1 cellular context compared by ENCODE assay signal in the genomic region with DNA sequence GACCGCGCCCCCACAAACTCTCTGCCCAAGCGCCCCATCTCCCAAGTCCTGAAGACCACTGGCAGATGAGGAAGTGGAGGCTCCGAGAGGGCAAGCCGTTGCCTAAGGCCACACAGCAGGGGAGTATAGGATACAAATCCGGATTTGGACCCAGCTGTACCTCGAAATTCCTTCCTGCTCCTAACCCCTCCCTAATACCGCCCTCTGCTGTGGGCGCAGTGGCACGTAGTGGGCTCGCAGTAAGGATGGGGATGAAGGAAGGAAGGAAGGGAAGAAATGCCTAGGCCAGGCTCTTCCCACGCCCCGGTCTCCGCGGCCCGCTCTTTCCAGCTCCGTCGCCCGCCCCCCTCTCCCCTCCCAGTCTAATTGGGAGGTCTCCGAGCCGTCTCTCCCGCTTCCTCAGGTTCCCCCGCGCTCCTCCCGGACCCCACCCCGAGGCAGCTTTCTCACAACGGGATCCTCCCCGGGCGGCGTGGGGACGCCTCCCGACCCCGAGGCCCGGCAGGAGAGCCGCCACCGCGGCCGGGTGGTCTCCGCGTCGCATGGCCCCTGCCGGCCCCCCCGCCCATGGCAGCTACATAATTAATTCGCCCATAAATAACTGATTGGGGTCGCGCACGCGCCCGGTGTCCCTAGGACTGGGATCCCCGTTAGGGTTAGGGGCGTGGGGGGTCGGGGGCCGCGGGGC.
TF ChIP-seq lines count a peak whose summit lies in the region.

No MANE protein-coding gene starts in this region.

TF ChIP-seq in K562, 482 proteins besides CTCF, POLR2A, EP300 and RAD21 (continued from another document):
- TF ChIP-seq, protein P1, sequence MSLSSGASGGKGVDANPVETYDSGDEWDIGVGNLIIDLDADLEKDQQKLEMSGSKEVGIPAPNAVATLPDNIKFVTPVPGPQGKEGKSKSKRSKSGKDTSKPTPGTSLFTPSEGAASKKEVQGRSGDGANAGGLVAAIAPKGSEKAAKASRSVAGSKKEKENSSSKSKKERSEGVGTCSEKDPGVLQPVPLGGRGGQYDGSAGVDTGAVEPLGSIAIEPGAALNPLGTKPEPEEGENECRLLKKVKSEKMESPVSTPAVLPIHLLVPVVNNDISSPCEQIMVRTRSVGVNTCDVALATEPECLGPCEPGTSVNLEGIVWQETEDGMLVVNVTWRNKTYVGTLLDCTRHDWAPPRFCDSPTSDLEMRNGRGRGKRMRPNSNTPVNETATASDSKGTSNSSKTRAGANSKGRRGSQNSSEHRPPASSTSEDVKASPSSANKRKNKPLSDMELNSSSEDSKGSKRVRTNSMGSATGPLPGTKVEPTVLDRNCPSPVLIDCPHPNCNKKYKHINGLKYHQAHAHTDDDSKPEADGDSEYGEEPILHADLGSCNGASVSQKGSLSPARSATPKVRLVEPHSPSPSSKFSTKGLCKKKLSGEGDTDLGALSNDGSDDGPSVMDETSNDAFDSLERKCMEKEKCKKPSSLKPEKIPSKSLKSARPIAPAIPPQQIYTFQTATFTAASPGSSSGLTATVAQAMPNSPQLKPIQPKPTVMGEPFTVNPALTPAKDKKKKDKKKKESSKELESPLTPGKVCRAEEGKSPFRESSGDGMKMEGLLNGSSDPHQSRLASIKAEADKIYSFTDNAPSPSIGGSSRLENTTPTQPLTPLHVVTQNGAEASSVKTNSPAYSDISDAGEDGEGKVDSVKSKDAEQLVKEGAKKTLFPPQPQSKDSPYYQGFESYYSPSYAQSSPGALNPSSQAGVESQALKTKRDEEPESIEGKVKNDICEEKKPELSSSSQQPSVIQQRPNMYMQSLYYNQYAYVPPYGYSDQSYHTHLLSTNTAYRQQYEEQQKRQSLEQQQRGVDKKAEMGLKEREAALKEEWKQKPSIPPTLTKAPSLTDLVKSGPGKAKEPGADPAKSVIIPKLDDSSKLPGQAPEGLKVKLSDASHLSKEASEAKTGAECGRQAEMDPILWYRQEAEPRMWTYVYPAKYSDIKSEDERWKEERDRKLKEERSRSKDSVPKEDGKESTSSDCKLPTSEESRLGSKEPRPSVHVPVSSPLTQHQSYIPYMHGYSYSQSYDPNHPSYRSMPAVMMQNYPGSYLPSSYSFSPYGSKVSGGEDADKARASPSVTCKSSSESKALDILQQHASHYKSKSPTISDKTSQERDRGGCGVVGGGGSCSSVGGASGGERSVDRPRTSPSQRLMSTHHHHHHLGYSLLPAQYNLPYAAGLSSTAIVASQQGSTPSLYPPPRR (CRISPR knock-in tag; IDR thresholded peaks at IDR 0.05; ENCODE audit: borderline replicate concordance), result no peak
- TF ChIP-seq CHD1 (IDR thresholded peaks at IDR 0.05; ENCODE audit: low read length) (peak; percentile 39), ZKSCAN1 (IDR thresholded peaks at IDR 0.05; ENCODE audit: low read depth, low read length) (peak; percentile 96), POLR2G (IDR thresholded peaks at IDR 0.05; ENCODE audit: low read depth, low read length) (peak; percentile 59), ARID2 (IDR thresholded peaks at IDR 0.05) (no peak), ETS2 (tag; IDR thresholded peaks at IDR 0.05; ENCODE audit: borderline replicate concordance, poor library complexity, severe bottlenecking) (no peak), RBM25 (IDR thresholded peaks at IDR 0.05; ENCODE audit: low read depth, low read length, severe bottlenecking) (peak; percentile 72), BCOR (IDR thresholded peaks at IDR 0.05) (peak; percentile 91), MAZ (CRISPR knock-in tag; conservative IDR thresholded peaks at IDR 0.05 in 1 of 2, IDR thresholded peaks at IDR 0.05 in 1 of 2) (0 out of 4 replicates have a peak, but pooled peaks of 1 of the 2 experiments have one; percentile 38), PHF20 (IDR thresholded peaks at IDR 0.05; ENCODE audit: partially characterized antibody) (no peak), TAF1 (IDR thresholded peaks at IDR 0.05; ENCODE audit: control insufficient read depth, extremely low read depth, insufficient read depth, low read length, severe bottlenecking) (peak; percentile 18), ZNF589 (CRISPR knock-in tag; IDR thresholded peaks at IDR 0.05; ENCODE audit: low read depth) (no peak), MYC (IDR thresholded peaks at IDR 0.05; ENCODE audit: low read depth, low read length) (no peak), MYC (CRISPR knock-in tag; IDR thresholded peaks at IDR 0.05; ENCODE audit: borderline replicate concordance, low read depth) (peak; percentile 22; the same call in 1 of the 2 replicates)
- TF ChIP-seq, protein P2, sequence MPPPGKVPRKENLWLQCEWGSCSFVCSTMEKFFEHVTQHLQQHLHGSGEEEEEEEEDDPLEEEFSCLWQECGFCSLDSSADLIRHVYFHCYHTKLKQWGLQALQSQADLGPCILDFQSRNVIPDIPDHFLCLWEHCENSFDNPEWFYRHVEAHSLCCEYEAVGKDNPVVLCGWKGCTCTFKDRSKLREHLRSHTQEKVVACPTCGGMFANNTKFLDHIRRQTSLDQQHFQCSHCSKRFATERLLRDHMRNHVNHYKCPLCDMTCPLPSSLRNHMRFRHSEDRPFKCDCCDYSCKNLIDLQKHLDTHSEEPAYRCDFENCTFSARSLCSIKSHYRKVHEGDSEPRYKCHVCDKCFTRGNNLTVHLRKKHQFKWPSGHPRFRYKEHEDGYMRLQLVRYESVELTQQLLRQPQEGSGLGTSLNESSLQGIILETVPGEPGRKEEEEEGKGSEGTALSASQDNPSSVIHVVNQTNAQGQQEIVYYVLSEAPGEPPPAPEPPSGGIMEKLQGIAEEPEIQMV (tag; conservative IDR thresholded peaks at IDR 0.05; ENCODE audit: low read depth), result 0 out of 2 replicates have a peak, but pooled peaks have one; percentile 29
- TF ChIP-seq, protein P3, sequence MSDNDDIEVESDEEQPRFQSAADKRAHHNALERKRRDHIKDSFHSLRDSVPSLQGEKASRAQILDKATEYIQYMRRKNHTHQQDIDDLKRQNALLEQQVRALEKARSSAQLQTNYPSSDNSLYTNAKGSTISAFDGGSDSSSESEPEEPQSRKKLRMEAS (CRISPR knock-in tag; IDR thresholded peaks at IDR 0.05), result 0 out of 2 replicates have a peak, but pooled peaks have one; percentile 7
- TF ChIP-seq, protein P4, sequence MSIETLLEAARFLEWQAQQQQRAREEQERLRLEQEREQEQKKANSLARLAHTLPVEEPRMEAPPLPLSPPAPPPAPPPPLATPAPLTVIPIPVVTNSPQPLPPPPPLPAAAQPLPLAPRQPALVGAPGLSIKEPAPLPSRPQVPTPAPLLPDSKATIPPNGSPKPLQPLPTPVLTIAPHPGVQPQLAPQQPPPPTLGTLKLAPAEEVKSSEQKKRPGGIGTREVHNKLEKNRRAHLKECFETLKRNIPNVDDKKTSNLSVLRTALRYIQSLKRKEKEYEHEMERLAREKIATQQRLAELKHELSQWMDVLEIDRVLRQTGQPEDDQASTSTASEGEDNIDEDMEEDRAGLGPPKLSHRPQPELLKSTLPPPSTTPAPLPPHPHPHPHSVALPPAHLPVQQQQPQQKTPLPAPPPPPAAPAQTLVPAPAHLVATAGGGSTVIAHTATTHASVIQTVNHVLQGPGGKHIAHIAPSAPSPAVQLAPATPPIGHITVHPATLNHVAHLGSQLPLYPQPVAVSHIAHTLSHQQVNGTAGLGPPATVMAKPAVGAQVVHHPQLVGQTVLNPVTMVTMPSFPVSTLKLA (conservative IDR thresholded peaks at IDR 0.05), result no peak
- TF ChIP-seq, protein P5, sequence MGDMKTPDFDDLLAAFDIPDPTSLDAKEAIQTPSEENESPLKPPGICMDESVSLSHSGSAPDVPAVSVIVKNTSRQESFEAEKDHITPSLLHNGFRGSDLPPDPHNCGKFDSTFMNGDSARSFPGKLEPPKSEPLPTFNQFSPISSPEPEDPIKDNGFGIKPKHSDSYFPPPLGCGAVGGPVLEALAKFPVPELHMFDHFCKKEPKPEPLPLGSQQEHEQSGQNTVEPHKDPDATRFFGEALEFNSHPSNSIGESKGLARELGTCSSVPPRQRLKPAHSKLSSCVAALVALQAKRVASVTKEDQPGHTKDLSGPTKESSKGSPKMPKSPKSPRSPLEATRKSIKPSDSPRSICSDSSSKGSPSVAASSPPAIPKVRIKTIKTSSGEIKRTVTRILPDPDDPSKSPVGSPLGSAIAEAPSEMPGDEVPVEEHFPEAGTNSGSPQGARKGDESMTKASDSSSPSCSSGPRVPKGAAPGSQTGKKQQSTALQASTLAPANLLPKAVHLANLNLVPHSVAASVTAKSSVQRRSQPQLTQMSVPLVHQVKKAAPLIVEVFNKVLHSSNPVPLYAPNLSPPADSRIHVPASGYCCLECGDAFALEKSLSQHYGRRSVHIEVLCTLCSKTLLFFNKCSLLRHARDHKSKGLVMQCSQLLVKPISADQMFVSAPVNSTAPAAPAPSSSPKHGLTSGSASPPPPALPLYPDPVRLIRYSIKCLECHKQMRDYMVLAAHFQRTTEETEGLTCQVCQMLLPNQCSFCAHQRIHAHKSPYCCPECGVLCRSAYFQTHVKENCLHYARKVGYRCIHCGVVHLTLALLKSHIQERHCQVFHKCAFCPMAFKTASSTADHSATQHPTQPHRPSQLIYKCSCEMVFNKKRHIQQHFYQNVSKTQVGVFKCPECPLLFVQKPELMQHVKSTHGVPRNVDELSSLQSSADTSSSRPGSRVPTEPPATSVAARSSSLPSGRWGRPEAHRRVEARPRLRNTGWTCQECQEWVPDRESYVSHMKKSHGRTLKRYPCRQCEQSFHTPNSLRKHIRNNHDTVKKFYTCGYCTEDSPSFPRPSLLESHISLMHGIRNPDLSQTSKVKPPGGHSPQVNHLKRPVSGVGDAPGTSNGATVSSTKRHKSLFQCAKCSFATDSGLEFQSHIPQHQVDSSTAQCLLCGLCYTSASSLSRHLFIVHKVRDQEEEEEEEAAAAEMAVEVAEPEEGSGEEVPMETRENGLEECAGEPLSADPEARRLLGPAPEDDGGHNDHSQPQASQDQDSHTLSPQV (IDR thresholded peaks at IDR 0.05), result no peak
- TF ChIP-seq, protein P6, sequence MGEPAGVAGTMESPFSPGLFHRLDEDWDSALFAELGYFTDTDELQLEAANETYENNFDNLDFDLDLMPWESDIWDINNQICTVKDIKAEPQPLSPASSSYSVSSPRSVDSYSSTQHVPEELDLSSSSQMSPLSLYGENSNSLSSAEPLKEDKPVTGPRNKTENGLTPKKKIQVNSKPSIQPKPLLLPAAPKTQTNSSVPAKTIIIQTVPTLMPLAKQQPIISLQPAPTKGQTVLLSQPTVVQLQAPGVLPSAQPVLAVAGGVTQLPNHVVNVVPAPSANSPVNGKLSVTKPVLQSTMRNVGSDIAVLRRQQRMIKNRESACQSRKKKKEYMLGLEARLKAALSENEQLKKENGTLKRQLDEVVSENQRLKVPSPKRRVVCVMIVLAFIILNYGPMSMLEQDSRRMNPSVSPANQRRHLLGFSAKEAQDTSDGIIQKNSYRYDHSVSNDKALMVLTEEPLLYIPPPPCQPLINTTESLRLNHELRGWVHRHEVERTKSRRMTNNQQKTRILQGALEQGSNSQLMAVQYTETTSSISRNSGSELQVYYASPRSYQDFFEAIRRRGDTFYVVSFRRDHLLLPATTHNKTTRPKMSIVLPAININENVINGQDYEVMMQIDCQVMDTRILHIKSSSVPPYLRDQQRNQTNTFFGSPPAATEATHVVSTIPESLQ (CRISPR knock-in tag; IDR thresholded peaks at IDR 0.05), result no peak
- TF ChIP-seq, protein P7, sequence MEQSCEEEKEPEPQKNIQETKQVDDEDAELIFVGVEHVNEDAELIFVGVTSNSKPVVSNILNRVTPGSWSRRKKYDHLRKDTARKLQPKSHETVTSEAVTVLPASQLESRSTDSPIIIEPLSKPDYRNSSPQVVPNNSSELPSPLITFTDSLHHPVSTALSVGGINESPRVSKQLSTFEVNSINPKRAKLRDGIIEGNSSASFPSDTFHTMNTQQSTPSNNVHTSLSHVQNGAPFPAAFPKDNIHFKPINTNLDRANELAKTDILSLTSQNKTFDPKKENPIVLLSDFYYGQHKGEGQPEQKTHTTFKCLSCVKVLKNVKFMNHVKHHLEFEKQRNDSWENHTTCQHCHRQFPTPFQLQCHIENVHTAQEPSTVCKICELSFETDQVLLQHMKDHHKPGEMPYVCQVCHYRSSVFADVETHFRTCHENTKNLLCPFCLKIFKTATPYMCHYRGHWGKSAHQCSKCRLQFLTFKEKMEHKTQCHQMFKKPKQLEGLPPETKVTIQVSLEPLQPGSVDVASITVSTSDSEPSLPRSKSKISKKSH (CRISPR knock-in tag; IDR thresholded peaks at IDR 0.05), result no peak
- TF ChIP-seq, protein P8, sequence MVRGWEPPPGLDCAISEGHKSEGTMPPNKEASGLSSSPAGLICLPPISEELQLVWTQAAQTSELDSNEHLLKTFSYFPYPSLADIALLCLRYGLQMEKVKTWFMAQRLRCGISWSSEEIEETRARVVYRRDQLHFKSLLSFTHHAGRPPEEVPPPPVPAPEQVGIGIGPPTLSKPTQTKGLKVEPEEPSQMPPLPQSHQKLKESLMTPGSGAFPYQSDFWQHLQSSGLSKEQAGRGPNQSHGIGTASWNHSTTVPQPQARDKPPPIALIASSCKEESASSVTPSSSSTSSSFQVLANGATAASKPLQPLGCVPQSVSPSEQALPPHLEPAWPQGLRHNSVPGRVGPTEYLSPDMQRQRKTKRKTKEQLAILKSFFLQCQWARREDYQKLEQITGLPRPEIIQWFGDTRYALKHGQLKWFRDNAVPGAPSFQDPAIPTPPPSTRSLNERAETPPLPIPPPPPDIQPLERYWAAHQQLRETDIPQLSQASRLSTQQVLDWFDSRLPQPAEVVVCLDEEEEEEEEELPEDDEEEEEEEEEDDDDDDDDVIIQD (CRISPR knock-in tag; IDR thresholded peaks at IDR 0.05), result no peak
TF ChIP-seq in K562: peak in this region for 29.
